Comparison of ENCODE assay signal across 8 cellular contexts in the genomic region with DNA sequence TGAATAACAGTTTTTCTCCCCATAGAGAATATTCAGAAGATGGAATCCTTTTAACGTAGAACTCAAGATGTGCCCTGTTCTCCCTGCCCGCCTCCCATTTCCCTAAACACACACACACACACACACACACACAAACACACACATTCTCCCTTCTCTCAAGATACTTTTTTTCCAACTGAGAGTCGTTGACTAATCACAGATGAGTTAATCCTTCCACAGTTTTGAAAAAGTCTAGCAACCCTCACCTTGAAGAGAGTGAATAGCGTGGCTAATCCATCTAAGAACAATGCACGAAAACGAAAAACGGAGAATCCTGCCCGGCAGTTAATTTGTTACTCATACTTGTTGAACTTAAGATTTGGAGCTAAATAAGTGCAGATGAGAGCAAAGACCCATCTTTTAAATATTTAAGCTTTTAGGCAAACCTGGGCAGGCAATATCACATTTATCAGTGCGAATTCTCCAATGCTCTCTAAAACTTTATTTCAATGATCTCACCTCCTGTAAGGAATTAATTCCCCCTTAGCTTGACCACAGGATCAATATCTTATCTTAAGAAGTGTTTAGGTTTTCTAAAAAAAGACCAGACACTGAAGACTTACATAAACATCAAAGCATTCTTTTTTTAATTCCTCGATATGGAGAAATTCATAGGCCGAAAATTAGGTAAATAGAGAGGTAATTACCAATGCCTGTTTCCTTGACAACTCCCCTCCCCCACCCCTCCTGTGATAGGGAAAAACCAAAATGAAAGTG. TPM values are rescaled to one million over a fixed set of nuclear protein-coding genes. Genes with fewer than 3 reads are reported as not detected.
A peak's percentile ranks its signal among the peaks of the same experiment; 100 is the strongest.
DNase-seq lines count a peak whose midpoint lies in the region; ATAC-seq, FAIRE-seq and TF ChIP-seq lines count a peak whose summit lies in the region.

No MANE protein-coding gene starts in this region.

- H3K9me3 ChIP-seq in A549: no peaks in the 10 kb centered on the region
- no peaks in the 10 kb centered on the region for H3K9me3 ChIP-seq in WERI-Rb-1 (ENCODE audit: severe bottlenecking)
- no peaks in the 10 kb centered on the region for H3K9me3 ChIP-seq in gastroesophageal sphincter

- no peak for TF ChIP-seq CTCF in A549 (IDR thresholded peaks at IDR 0.05)
- TF ChIP-seq CTCF in WERI-Rb-1 (IDR thresholded peaks at IDR 0.05; ENCODE audit: low read depth, low read length): no peak
- no peak for TF ChIP-seq CTCF in gastroesophageal sphincter (IDR thresholded peaks at IDR 0.05)

- H3K4me2 ChIP-seq in A549: peak overlapping the region; percentile 78

- no peak for FAIRE-seq in A549 (lab: Jason Lieb, UNC)

- POLR2A ChIA-PET in A549 (lab: Yijun Ruan, JAX): interaction anchor here (0.7 kb wide), 1 partner anchor 1305 kb away, joined by 3 read pairs; no protein-coding TSS in a partner anchor

- peaks cover 10% of the 10 kb centered on the region; the same call in 1 of the 3 replicates for H3K4me1 ChIP-seq in A549
- peaks cover 0 to 45% (median 5%) of the 10 kb centered on the region in 3 donors for H3K4me1 ChIP-seq in gastroesophageal sphincter
- peaks cover 12% of the 10 kb centered on the region for H3K4me1 ChIP-seq in rectal smooth muscle tissue (ENCODE audit: control insufficient read depth, insufficient read depth, low read length)

- no peaks in the 10 kb centered on the region for H3K27me3 ChIP-seq in WERI-Rb-1 (ENCODE audit: insufficient read depth, low read depth, severe bottlenecking)
- no peaks in the 10 kb centered on the region for H3K27me3 ChIP-seq in gastroesophageal sphincter
- no peaks in the 10 kb centered on the region for H3K27me3 ChIP-seq in rectal smooth muscle tissue (ENCODE audit: control insufficient read depth, insufficient read depth, low read length)

- TF ChIP-seq POLR2A in A549 (IDR thresholded peaks at IDR 0.05; ENCODE audit: low read length) (no peak), gastroesophageal sphincter (IDR thresholded peaks at IDR 0.05) (no peak)

- TF ChIP-seq EP300 in A549 (IDR thresholded peaks at IDR 0.05) (no peak), gastroesophageal sphincter (IDR thresholded peaks at IDR 0.05) (no peak)

- H3K9ac ChIP-seq in rectal smooth muscle tissue (ENCODE audit: low read length): no peak overlapping the region

- WGBS in A549 (ENCODE audit: missing lambda C conversion rate): 70% methylated on average over 11 of the region's 11 CpGs
- WGBS in gastroesophageal sphincter (ENCODE audit: low coverage in 1 of 2), 2 donors: 9 to 15% methylated on average over 9 to 11 of the region's 11 CpGs

- H3K27ac ChIP-seq in A549 (peak overlapping the region; percentile 72 to 92; a peak in 5 of 6 replicates), WERI-Rb-1 (peak overlapping the region; percentile 64), gastroesophageal sphincter (peak overlapping the region in 3 of 4 donors; percentile 10 to 86 (median 78)), rectal smooth muscle tissue (ENCODE audit: low read depth, low read length) (no peak overlapping the region)

- TF ChIP-seq RAD21 in A549 (conservative IDR thresholded peaks at IDR 0.05 in 1 of 2, IDR thresholded peaks at IDR 0.05 in 1 of 2): no peak

- DNase-seq in A549 (ENCODE audit: low read depth in 1 of 2, low spot score in 1 of 2) (no peak), WERI-Rb-1 (no peak), foreskin melanocyte (no peak), AG08396 (ENCODE audit: low spot score) (no peak)
- no peak for DNase-seq in activated CD8-positive, alpha-beta memory T cell treated with anti-CD3 and anti-CD28 coated beads, Interleukin-2, amount 50 U/mL, for 4 hours

- CTCF ChIA-PET in A549 (lab: Yijun Ruan, JAX): interaction anchor here (0.8 to 1.5 kb wide), 2 partner anchors 9 to 11 kb away, joined by 3 read pairs; no protein-coding TSS in a partner anchor

- H3K4me3 ChIP-seq in A549 (peak overlapping the region; percentile 66), WERI-Rb-1 (ENCODE audit: low read depth, low read length) (peak overlapping the region; percentile 80), gastroesophageal sphincter (peak overlapping the region; percentile 77 to 97), rectal smooth muscle tissue (ENCODE audit: low read length) (peak overlapping the region; percentile 74)

- no peaks in the 10 kb centered on the region; the same call in none of the 2 replicates for H3K36me3 ChIP-seq in WERI-Rb-1
- H3K36me3 ChIP-seq in gastroesophageal sphincter: no peaks in the 10 kb centered on the region
- no peaks in the 10 kb centered on the region for H3K36me3 ChIP-seq in rectal smooth muscle tissue (ENCODE audit: control insufficient read depth, insufficient read depth, low read length)

- ATAC-seq in A549 (no peak), GM18868 (IDR thresholded peaks at IDR 0.05; ENCODE audit: unreplicated experiment) (peak; percentile 4), gastroesophageal sphincter (no peak)

TF ChIP-seq in A549, 52 proteins besides CTCF, POLR2A, EP300 and RAD21:
- TF ChIP-seq CHD2 (IDR thresholded peaks at IDR 0.05; ENCODE audit: low read length, partially characterized antibody) (no peak), NPAS2 (CRISPR knock-in tag; IDR thresholded peaks at IDR 0.05; ENCODE audit: borderline replicate concordance) (no peak), SMC3 (IDR thresholded peaks at IDR 0.05) (no peak), RFX5 (IDR thresholded peaks at IDR 0.05) (no peak), JUNB (IDR thresholded peaks at IDR 0.05) (no peak), TFCP2L1 (CRISPR knock-in tag; IDR thresholded peaks at IDR 0.05) (no peak), HEYL (CRISPR knock-in tag; IDR thresholded peaks at IDR 0.05) (no peak), FOXS1 (CRISPR knock-in tag; IDR thresholded peaks at IDR 0.05) (no peak), TP53 (CRISPR knock-in tag; IDR thresholded peaks at IDR 0.05) (no peak), HOXB5 (CRISPR knock-in tag; IDR thresholded peaks at IDR 0.05) (no peak), MAZ (IDR thresholded peaks at IDR 0.05; ENCODE audit: borderline replicate concordance, low read depth, low read length) (no peak), ZNF302 (CRISPR knock-in tag; IDR thresholded peaks at IDR 0.05) (no peak), HOXA7 (CRISPR knock-in tag; IDR thresholded peaks at IDR 0.05) (no peak), ESRRA (IDR thresholded peaks at IDR 0.05; ENCODE audit: borderline replicate concordance, low read length) (no peak), MAFK (IDR thresholded peaks at IDR 0.05; ENCODE audit: partially characterized antibody) (no peak)
- TF ChIP-seq, protein P1, sequence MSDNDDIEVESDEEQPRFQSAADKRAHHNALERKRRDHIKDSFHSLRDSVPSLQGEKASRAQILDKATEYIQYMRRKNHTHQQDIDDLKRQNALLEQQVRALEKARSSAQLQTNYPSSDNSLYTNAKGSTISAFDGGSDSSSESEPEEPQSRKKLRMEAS (IDR thresholded peaks at IDR 0.05): no peak

RNA-seq across cellular contexts. Expression of a gene that starts 1.1 kb away (rescaled TPM):
- polyA plus RNA-seq in A549 (2011; rRNA removed) (3.5 and 3.7 TPM in 2 replicates), A549 (2017; fragmentation: RNase III; extraction: RNeasy Plus Mini Kit Qiagen cat#74134 plus additional on column Dnase treatment) (1.5 to 2.1 TPM (median 1.9 TPM) in 3 replicates)
- polyA plus RNA-seq in A549 (2012; cell fraction: cytosol; rRNA removed): 1.4 and 1.9 TPM in 2 replicates
- polyA plus RNA-seq in A549 (2012; cell fraction: nucleus; rRNA removed): 3.2 and 4.8 TPM in 2 replicates
- 5.9 and 6.7 TPM in 2 replicates for polyA minus RNA-seq in A549 (2011; rRNA and poly(A)+ RNA removed)
- total RNA-seq in gastroesophageal sphincter: 10 to 100 TPM in 2 of 4 donors, 1 to 10 TPM in 2; 7.2 to 10.8 (median 9.1) TPM
